ENCODE assay signal across 23 cellular contexts in the genomic region with DNA sequence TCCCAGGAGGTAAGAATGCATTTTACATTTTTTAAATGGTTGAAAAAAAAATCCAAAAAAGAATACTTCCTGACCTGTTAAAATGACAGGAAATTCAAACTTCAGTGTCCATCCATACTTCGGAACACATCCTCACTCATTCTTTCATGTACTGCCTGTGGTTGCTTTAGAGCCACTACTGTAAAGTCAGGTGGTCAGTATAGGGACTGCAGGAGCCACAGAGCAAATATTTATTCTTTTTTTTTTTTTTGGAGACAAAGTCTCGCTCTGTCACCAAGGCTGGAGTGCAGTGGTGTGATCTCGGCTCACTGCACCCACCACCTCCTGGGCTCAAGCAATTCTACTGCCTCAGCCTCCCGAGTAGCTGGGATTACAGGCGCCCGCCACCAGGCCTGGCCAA.
"Had no signal": no experiment of that assay in that cellular context is flagged by ENCODE, and none has a peak within 500 bp of the region (broad histone marks: within the 10 kb centered on the region; RNA-seq: fewer than 3 reads in every experiment).

No MANE protein-coding gene starts in this region.

- DNase-seq: effector CD4-positive, alpha-beta T cell; endodermal cell; foreskin fibroblast; immature natural killer cell; left lung; lower lobe of right lung; naive B cell; occipital lobe; pancreas; right cardiac atrium; spleen; stimulated activated CD4-positive, alpha-beta T cell treated with anti-CD3 and anti-CD28 coated beads, Interleukin-15, amount 100 ng/mL, for 24 hours; stimulated activated CD4-positive, alpha-beta T cell treated with anti-CD3 and anti-CD28 coated beads, Interleukin-1b, Interleukin-23, amount 100 ng/mL, for 48 hours; stimulated activated CD4-positive, alpha-beta T cell treated with anti-CD3 and anti-CD28 coated beads, Interleukin-4, amount 100 ng/mL, for 24 hours; tibial artery had no signal

- H3K4me3 ChIP-seq: coronary artery, left lung, lower lobe of right lung, pancreas, spleen, tibial artery had no signal

- H3K9me3 ChIP-seq: left lung, lower lobe of right lung, pancreas, spleen, tibial artery had no signal

- H3K27ac Mint-ChIP-seq: endodermal cell; mesothelial cell of epicardium; naive B cell; nephron; progenitor cell of endocrine pancreas; stimulated activated memory B cell treated with anti-CD40 and anti-IgM and Interleukin-4, amounts not matched to agents 10 μg/mL and 1 μg/mL and 100 μg/mL, for 72 hours; stimulated activated naive CD8-positive, alpha-beta T cell treated with anti-CD3 and anti-CD28 coated beads, Interleukin-15, Interleukin-2, amounts not matched to agents 100 ng/mL and 50 ng/mL, for 24 hours had no signal

- H3K27me3 Mint-ChIP-seq: memory B cell; naive B cell; progenitor cell of endocrine pancreas; stimulated activated memory B cell treated with anti-CD40 and anti-IgM and Interleukin-4, amounts not matched to agents 10 μg/mL and 1 μg/mL and 100 μg/mL, for 72 hours; stimulated activated naive CD8-positive, alpha-beta T cell treated with anti-CD3 and anti-CD28 coated beads, Interleukin-15, Interleukin-2, amounts not matched to agents 100 ng/mL and 50 ng/mL, for 24 hours had no signal

- H3K4me1 Mint-ChIP-seq: memory B cell; naive B cell; stimulated activated memory B cell treated with anti-CD40 and anti-IgM and Interleukin-4, amounts not matched to agents 10 μg/mL and 1 μg/mL and 100 μg/mL, for 72 hours had no signal

- H3K4me3 Mint-ChIP-seq: endodermal cell; immature natural killer cell; memory B cell; mesothelial cell of epicardium; naive B cell; nephron; stimulated activated memory B cell treated with anti-CD40 and anti-IgM and Interleukin-4, amounts not matched to agents 10 μg/mL and 1 μg/mL and 100 μg/mL, for 72 hours; stimulated activated naive CD8-positive, alpha-beta T cell treated with anti-CD3 and anti-CD28 coated beads, Interleukin-15, Interleukin-2, amounts not matched to agents 100 ng/mL and 50 ng/mL, for 24 hours had no signal

- H3K9me3 Mint-ChIP-seq: endodermal cell; immature natural killer cell; memory B cell; mesothelial cell of epicardium; naive B cell; nephron; stimulated activated memory B cell treated with anti-CD40 and anti-IgM and Interleukin-4, amounts not matched to agents 10 μg/mL and 1 μg/mL and 100 μg/mL, for 72 hours; stimulated activated naive CD8-positive, alpha-beta T cell treated with anti-CD3 and anti-CD28 coated beads, Interleukin-15, Interleukin-2, amounts not matched to agents 100 ng/mL and 50 ng/mL, for 24 hours had no signal

- FAIRE-seq: keratinocyte, pancreas had no signal

- H3K36me3 ChIP-seq: pancreas had no signal

- H3K27ac ChIP-seq: coronary artery, left lung, lower lobe of right lung, pancreas, spleen, tibial artery had no signal

- H3K27me3 ChIP-seq: left lung, pancreas, spleen, tibial artery had no signal

- H3K4me1 ChIP-seq: spleen had no signal
